26 cellular contexts compared by ENCODE assay signal in the genomic region with DNA sequence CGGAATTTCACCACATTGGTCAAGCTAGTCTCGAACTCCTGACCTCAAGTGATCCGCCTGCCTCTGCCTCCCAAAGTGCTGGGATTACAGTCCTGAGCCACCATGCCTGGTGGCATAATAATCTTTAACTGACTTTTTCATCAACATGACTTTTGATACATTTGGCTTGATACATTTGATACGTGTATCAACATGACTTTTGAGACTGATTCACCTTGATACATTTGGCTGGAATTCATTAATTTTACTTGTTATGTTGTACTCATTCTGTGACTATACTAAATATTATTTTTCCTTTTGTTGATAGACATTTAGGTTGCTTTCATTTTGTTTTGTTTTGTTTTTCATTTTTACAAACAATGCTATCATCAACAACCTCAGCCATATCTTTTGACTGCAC. TPM values are rescaled to one million over a fixed set of nuclear protein-coding genes. Genes with fewer than 3 reads are reported as not detected.
DNase-seq lines count a peak whose midpoint lies in the region; ATAC-seq and TF ChIP-seq lines count a peak whose summit lies in the region.
"Had no signal": no experiment of that assay in that cellular context is flagged by ENCODE, and none has a peak within 500 bp of the region (broad histone marks: within the 10 kb centered on the region; RNA-seq: fewer than 3 reads in every experiment).

No MANE protein-coding gene starts in this region.

- H3K4me1 Mint-ChIP-seq in memory B cell, result peaks cover 51% of the 10 kb centered on the region

- H3K4me3 ChIP-seq in SU-DHL-6 (ENCODE audit: insufficient read depth, low read length, poor library complexity, severe bottlenecking) (no peak overlapping the region), epithelial cell of esophagus (ENCODE audit: low read length) (no peak overlapping the region)
- H3K4me3 ChIP-seq: GM12878, SJCRH30 had no signal

- H3K27ac ChIP-seq in SU-DHL-6 (ENCODE audit: low read depth, low read length), result peak overlapping the region; percentile 93
- H3K27ac ChIP-seq: C4-2B, SJCRH30 had no signal

- TF ChIP-seq CTCF in SU-DHL-6 (IDR thresholded peaks at IDR 0.05; ENCODE audit: insufficient read depth, low read length, poor library complexity, severe bottlenecking) (no peak), epithelial cell of esophagus (IDR thresholded peaks at IDR 0.05; ENCODE audit: insufficient read depth, low read depth, low read length, missing control alignments) (no peak)

- no peaks in the 10 kb centered on the region for H4K20me1 ChIP-seq in SU-DHL-6 (ENCODE audit: low read depth, low read length)

- H3K79me2 ChIP-seq in SU-DHL-6 (ENCODE audit: insufficient read depth, low read length), result peaks cover 84% of the 10 kb centered on the region

- peaks cover 77% of the 10 kb centered on the region for H3F3A ChIP-seq in SU-DHL-6 (ENCODE audit: insufficient read depth)

- H3K36me3 Mint-ChIP-seq in memory B cell, result peaks cover 27% of the 10 kb centered on the region

- peaks cover 5% of the 10 kb centered on the region; the same call in 1 of the 2 replicates for H3K36me3 ChIP-seq in SU-DHL-6 (ENCODE audit: low read length)
- H3K36me3 ChIP-seq: SJCRH30 had no signal

- H3K27ac Mint-ChIP-seq in memory B cell, result peak overlapping the region; percentile 79
- H3K27ac Mint-ChIP-seq: CD8-positive, alpha-beta T cell had no signal

- H3K9me3 ChIP-seq in SU-DHL-6 (ENCODE audit: insufficient read depth, low read length), result no peaks in the 10 kb centered on the region
- H3K9me3 ChIP-seq: SJCRH30 had no signal

- no peaks in the 10 kb centered on the region for H3K27me3 ChIP-seq in SU-DHL-6 (ENCODE audit: low read length)
- H3K27me3 ChIP-seq: SJCRH30 had no signal

- peaks cover 5% of the 10 kb centered on the region for H3K9me3 Mint-ChIP-seq in memory B cell
- H3K9me3 Mint-ChIP-seq: CD8-positive, alpha-beta T cell had no signal

- H3K9ac ChIP-seq in SU-DHL-6 (ENCODE audit: low read length), result no peak overlapping the region

- H3K27me3 Mint-ChIP-seq in memory B cell, result no peaks in the 10 kb centered on the region

- H3K4me3 Mint-ChIP-seq in memory B cell, result no peak overlapping the region
- H3K4me3 Mint-ChIP-seq: CD8-positive, alpha-beta T cell had no signal

- H3K4me2 ChIP-seq in SU-DHL-6 (ENCODE audit: low read depth, low read length, poor library complexity, severe bottlenecking), result peak overlapping the region; percentile 93

- H2AFZ ChIP-seq in SU-DHL-6 (ENCODE audit: low read depth, low read length, severe bottlenecking), result no peak overlapping the region

- H3K9me2 ChIP-seq in SU-DHL-6 (replicated peaks; ENCODE audit: insufficient read depth, low read length), result no peaks in the 10 kb centered on the region

- no peak for ATAC-seq in memory B cell (ENCODE audit: low read depth)
- no peak for ATAC-seq in GM18870 (IDR thresholded peaks at IDR 0.05; ENCODE audit: unreplicated experiment)
- ATAC-seq: CD8-positive, alpha-beta T cell; GM12878; Right ventricle myocardium inferior; SK-N-SH treated with all-trans-retinoic acid at 6 μM for 48 hours had no signal

- DNase-seq in epithelial cell of esophagus (ENCODE audit: low read depth), result peak; percentile 82
- DNase-seq in memory B cell (ENCODE audit: low spot score in 2 of 2), result no peak
- no peak for DNase-seq in NCI-H526 (lab: John Stamatoyannopoulos, UW)
- DNase-seq in mucosa of gallbladder (ENCODE audit: low spot score), result no peak
- no peak for DNase-seq in stimulated activated CD4-positive, alpha-beta T cell treated with anti-CD3 and anti-CD28 coated beads, Interleukin-4, amount 100 ng/mL, for 4 hours
- DNase-seq: Caco-2; CD8-positive, alpha-beta T cell; DMS79; EL; GDM1; GOT3; HCEC 1CT; IMR-90; KG1; NCI-H1092; NCI-H1417 treated with DMSO at 0.1 percent for 48 hours; NCI-H1694 treated with DMSO at 0.1 percent for 48 hours; NCI-H524; NCI-H774; SJCRH30 had no signal

RNA-seq across cellular contexts. Expression of a gene that starts 6.3 kb away (rescaled TPM):
- 2.2 TPM for total RNA-seq in mucosa of gallbladder
